1 cellular context compared by ENCODE assay signal in the genomic region with DNA sequence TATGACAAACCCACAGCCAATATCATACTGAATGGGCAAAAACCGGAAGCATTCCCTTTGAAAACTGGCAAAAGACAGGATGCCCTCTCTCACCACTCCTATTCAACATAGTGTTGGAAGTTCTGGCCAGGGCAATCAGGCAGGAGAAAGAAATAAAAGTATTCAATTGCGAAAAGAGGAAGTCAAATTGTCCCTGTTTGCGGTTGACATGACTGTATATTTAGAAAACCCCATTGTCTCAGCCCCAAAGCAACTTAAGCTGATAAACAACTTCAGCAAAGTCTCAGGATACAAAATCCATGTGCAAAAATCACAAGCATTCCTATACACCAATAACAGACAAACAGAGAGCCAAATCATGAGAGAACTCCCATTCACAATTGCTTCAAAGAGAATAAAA.
A peak's percentile ranks its signal among the peaks of the same experiment; 100 is the strongest.
TF ChIP-seq lines count a peak whose summit lies in the region.

No MANE protein-coding gene starts in this region.

TF ChIP-seq in K562, 482 proteins besides CTCF, POLR2A, EP300 and RAD21:
- TF ChIP-seq SPI1 (IDR thresholded peaks at IDR 0.05; ENCODE audit: borderline replicate concordance, low read depth, low read length), result peak; percentile 66; the same call in 1 of the 2 replicates
TF ChIP-seq in K562: peak in this region for 1; not testable (repeated sequence) for 481.
